21 cellular contexts compared by ENCODE assay signal in genomic region chr22:42927966-42928365, GRCh38.
A peak's percentile ranks its signal among the peaks of the same experiment; 100 is the strongest.
DNase-seq lines count a peak whose midpoint lies in the region; ATAC-seq, FAIRE-seq and TF ChIP-seq lines count a peak whose summit lies in the region.
"Had no signal": no experiment of that assay in that cellular context is flagged by ENCODE, and none has a peak within 500 bp of the region (broad histone marks: within the 10 kb centered on the region; RNA-seq: fewer than 3 reads in every experiment).

No MANE protein-coding gene starts in this region.

- TF ChIP-seq POLR2A in GM12891 (IDR thresholded peaks at IDR 0.05; ENCODE audit: low read depth, low read length): no peak

- H4K12ac ChIP-seq in trophoblast cell (ENCODE audit: low read depth, low read length): no peak overlapping the region

- peak overlapping the region; percentile 98 for H3K27ac Mint-ChIP-seq in activated B cell treated with CpG ODN at 0.5 μM for 24 hours
- no peak overlapping the region for H3K27ac Mint-ChIP-seq in activated CD8-positive, alpha-beta memory T cell treated with anti-CD3 and anti-CD28 coated beads, Interleukin-2, amount 10 ng/mL, durations not matched to agents 7 days and 5 days
- H3K27ac Mint-ChIP-seq: GM23338 had no signal

- peaks cover 80% of the 10 kb centered on the region for H3K4me1 Mint-ChIP-seq in activated B cell treated with CpG ODN at 0.5 μM for 24 hours
- H3K4me1 Mint-ChIP-seq in activated CD8-positive, alpha-beta memory T cell treated with anti-CD3 and anti-CD28 coated beads, Interleukin-2, amount 10 ng/mL, durations not matched to agents 7 days and 5 days: peaks cover 29% of the 10 kb centered on the region

- WGBS in trophoblast cell (ENCODE audit: extremely low coverage, insufficient coverage, insufficient read length): no CpG with 5 or more reads among the region's 6 CpGs
- 73% methylated on average over 6 of the region's 6 CpGs for WGBS in smooth muscle cell (ENCODE audit: low lambda C conversion rate)

- FAIRE-seq in GM12891 (lab: Jason Lieb, UNC): peak; percentile 71
- FAIRE-seq: K562, RCC 7860 had no signal

- H3K79me2 ChIP-seq in trophoblast cell (ENCODE audit: control insufficient read depth, insufficient read depth, low read length, poor library complexity): no peaks in the 10 kb centered on the region
- H3K79me2 ChIP-seq in smooth muscle cell (ENCODE audit: low read depth): peaks cover 87% of the 10 kb centered on the region

- H3K9ac ChIP-seq in trophoblast cell (ENCODE audit: low read length) (no peak overlapping the region), smooth muscle cell (ENCODE audit: low read depth) (no peak overlapping the region)

- H3K18ac ChIP-seq in trophoblast cell (ENCODE audit: low read length): no peak overlapping the region

- CTCF ChIA-PET in activated B cell treated with CpG ODN at 0.5 μM for 24 hours (lab: Charles Lee): no interaction called here
- CTCF ChIA-PET in activated CD8-positive, alpha-beta memory T cell treated with anti-CD3 and anti-CD28 coated beads, Interleukin-2, amount 10 ng/mL, durations not matched to agents 7 days and 5 days (lab: Charles Lee): no interaction called here

- no peak overlapping the region for H2BK12ac ChIP-seq in trophoblast cell (ENCODE audit: low read length)

- no peak overlapping the region for H2BK120ac ChIP-seq in trophoblast cell (ENCODE audit: insufficient read depth, low read length, poor library complexity)

- no peaks in the 10 kb centered on the region for H3K27me3 Mint-ChIP-seq in activated B cell treated with CpG ODN at 0.5 μM for 24 hours
- no peaks in the 10 kb centered on the region for H3K27me3 Mint-ChIP-seq in activated CD8-positive, alpha-beta memory T cell treated with anti-CD3 and anti-CD28 coated beads, Interleukin-2, amount 10 ng/mL, durations not matched to agents 7 days and 5 days

- ATAC-seq in activated B cell treated with CpG ODN at 0.5 μM for 24 hours (ENCODE audit: low read depth) (no peak), GM21515 (IDR thresholded peaks at IDR 0.05; ENCODE audit: unreplicated experiment) (no peak)
- no peak for ATAC-seq in activated CD8-positive, alpha-beta memory T cell treated with anti-CD3 and anti-CD28 coated beads, Interleukin-2, amount 10 ng/mL, durations not matched to agents 7 days and 5 days
- ATAC-seq: GM23338, K562, Right ventricle myocardium inferior had no signal

- peak overlapping the region; percentile 29 for H3K4ac ChIP-seq in trophoblast cell (ENCODE audit: low read depth, low read length)

- TF ChIP-seq CTCF in activated B cell treated with CpG ODN at 0.5 μM for 24 hours (IDR thresholded peaks at IDR 0.05) (no peak), tibial artery (IDR thresholded peaks at IDR 0.05) (no peak), smooth muscle cell (IDR thresholded peaks at IDR 0.05; ENCODE audit: borderline replicate concordance, insufficient read depth, poor library complexity, severe bottlenecking) (no peak)

- H3F3A ChIP-seq in smooth muscle cell (ENCODE audit: low read depth): no peaks in the 10 kb centered on the region

- H3K27ac ChIP-seq in trophoblast cell (ENCODE audit: low read depth, low read length): no peak overlapping the region
- peak overlapping the region; percentile 95 to 96 for H3K27ac ChIP-seq in tibial artery
- H3K27ac ChIP-seq in smooth muscle cell (ENCODE audit: low read depth): no peak overlapping the region

- H3K4me2 ChIP-seq in trophoblast cell (ENCODE audit: low read length): no peak overlapping the region
- no peak overlapping the region for H3K4me2 ChIP-seq in smooth muscle cell
- H3K4me2 ChIP-seq: GM23338 had no signal

- DNase-seq in GM12891 (ENCODE audit: insufficient read length, low spot score) (no peak), activated B cell treated with CpG ODN at 0.5 μM for 24 hours (no peak), trophoblast cell (peak; percentile 92 to 94), tibial artery (no peak), smooth muscle cell (lab: John Stamatoyannopoulos, UW; ENCODE audit: unreplicated experiment) (no peak), NCI-H524 treated with DMSO at 0.1 percent for 48 hours (lab: John Stamatoyannopoulos, UW) (no peak)
- no peak for DNase-seq in activated CD8-positive, alpha-beta memory T cell treated with anti-CD3 and anti-CD28 coated beads, Interleukin-2, amount 10 ng/mL, durations not matched to agents 7 days and 5 days
- DNase-seq: ACHN; COR-L47; DMS 273 treated with DMSO at 0.1 percent for 48 hours; DND-41; HCEC 1CT; NCI-H1105; NCI-H2081; NCI-H748 treated with DMSO at 0.1 percent for 48 hours; NK-92 treated with Interleukin-12 subunit alpha and Interleukin-12 subunit beta, amount 100 ng/mL, for 24 hours had no signal

- POLR2A ChIA-PET in activated B cell treated with CpG ODN at 0.5 μM for 24 hours (lab: Charles Lee): interaction anchor here (0.6 kb wide), 1 partner anchor 15 kb away, joined by 6 read pairs; no protein-coding TSS in a partner anchor

- no peak overlapping the region for H4K8ac ChIP-seq in trophoblast cell (ENCODE audit: low read depth, low read length)

- H2AFZ ChIP-seq in trophoblast cell (ENCODE audit: insufficient read depth, low read length, poor library complexity) (no peak overlapping the region), smooth muscle cell (ENCODE audit: low read depth) (no peak overlapping the region)
- H2AFZ ChIP-seq: GM23338 had no signal

- no peak overlapping the region for H4K91ac ChIP-seq in trophoblast cell (ENCODE audit: low read depth, low read length)

- H3K14ac ChIP-seq in trophoblast cell (ENCODE audit: low read length): no peak overlapping the region

- H3K4me3 ChIP-seq in trophoblast cell (ENCODE audit: low read depth, low read length) (no peak overlapping the region), tibial artery (no peak overlapping the region), smooth muscle cell (no peak overlapping the region)
- H3K4me3 ChIP-seq: GM23338, K562 had no signal

- no peak overlapping the region for H3K23ac ChIP-seq in trophoblast cell (ENCODE audit: low read length)

- H2BK5ac ChIP-seq in trophoblast cell (ENCODE audit: low read depth, low read length, poor library complexity): no peak overlapping the region

- intact Hi-C loops in activated B cell treated with CpG ODN at 0.5 μM for 24 hours (cut with micrococcal nuclease): no loop called here
- intact Hi-C loops in tibial artery (cut with DNase I; ENCODE audit: low total_unique reads): no loop called here

- H4K20me1 ChIP-seq in smooth muscle cell (ENCODE audit: low read depth): peaks cover 79% of the 10 kb centered on the region

- no peak overlapping the region for H2AK5ac ChIP-seq in trophoblast cell (ENCODE audit: low read length)

- H3K27me3 ChIP-seq in trophoblast cell (ENCODE audit: insufficient read depth, low read length) (no peaks in the 10 kb centered on the region), tibial artery (no peaks in the 10 kb centered on the region), smooth muscle cell (ENCODE audit: low read depth) (no peaks in the 10 kb centered on the region)

- no peaks in the 10 kb centered on the region for H3K9me3 ChIP-seq in trophoblast cell (ENCODE audit: insufficient read depth, low read depth, low read length)
- H3K9me3 ChIP-seq in tibial artery: no peaks in the 10 kb centered on the region
- no peaks in the 10 kb centered on the region for H3K9me3 ChIP-seq in smooth muscle cell (replicated peaks; ENCODE audit: low read depth)

- no peaks in the 10 kb centered on the region for H3K79me1 ChIP-seq in trophoblast cell (ENCODE audit: low read length)

- peaks cover 13% of the 10 kb centered on the region in 2 experiments for H3K4me1 ChIP-seq in trophoblast cell (ENCODE audit: control insufficient read depth in 1 of 2, insufficient read depth in 2 of 2, low read length in 2 of 2)
- H3K4me1 ChIP-seq in tibial artery: peaks cover 0 to 100% (median 79%) of the 10 kb centered on the region in 4 donors
- H3K4me1 ChIP-seq in smooth muscle cell (ENCODE audit: low read depth): peaks cover 3% of the 10 kb centered on the region

- H3K4me3 Mint-ChIP-seq in activated B cell treated with CpG ODN at 0.5 μM for 24 hours: no peak overlapping the region
- no peak overlapping the region for H3K4me3 Mint-ChIP-seq in activated CD8-positive, alpha-beta memory T cell treated with anti-CD3 and anti-CD28 coated beads, Interleukin-2, amount 10 ng/mL, durations not matched to agents 7 days and 5 days
- H3K4me3 Mint-ChIP-seq: GM23338 had no signal

- peaks cover 0 to 2% of the 10 kb centered on the region in 2 experiments for H3K36me3 ChIP-seq in trophoblast cell (ENCODE audit: control insufficient read depth in 1 of 2, insufficient read depth in 2 of 2, low read length in 2 of 2)
- no peaks in the 10 kb centered on the region for H3K36me3 ChIP-seq in tibial artery
- H3K36me3 ChIP-seq in smooth muscle cell (ENCODE audit: low read depth): no peaks in the 10 kb centered on the region

- H3K9me3 Mint-ChIP-seq in activated B cell treated with CpG ODN at 0.5 μM for 24 hours: no peaks in the 10 kb centered on the region
- H3K9me3 Mint-ChIP-seq in activated CD8-positive, alpha-beta memory T cell treated with anti-CD3 and anti-CD28 coated beads, Interleukin-2, amount 10 ng/mL, durations not matched to agents 7 days and 5 days (ENCODE audit: low read depth): no peaks in the 10 kb centered on the region
- H3K9me3 Mint-ChIP-seq: GM23338 had no signal

- peaks cover 1% of the 10 kb centered on the region for H3K36me3 Mint-ChIP-seq in activated B cell treated with CpG ODN at 0.5 μM for 24 hours (ENCODE audit: low read depth)
- H3K36me3 Mint-ChIP-seq in activated CD8-positive, alpha-beta memory T cell treated with anti-CD3 and anti-CD28 coated beads, Interleukin-2, amount 10 ng/mL, durations not matched to agents 7 days and 5 days: no peaks in the 10 kb centered on the region

TF ChIP-seq in GM12891, 5 proteins besides CTCF, POLR2A, EP300 and RAD21:
- TF ChIP-seq TAF1 (IDR thresholded peaks at IDR 0.05; ENCODE audit: low read depth, low read length) (no peak), PAX5 (IDR thresholded peaks at IDR 0.05; ENCODE audit: insufficient read depth, low read length, severe bottlenecking) (no peak), SPI1 (IDR thresholded peaks at IDR 0.05; ENCODE audit: low read depth, low read length) (no peak), POU2F2 (IDR thresholded peaks at IDR 0.05; ENCODE audit: low read depth, low read length) (no peak), POLR2AphosphoS5 (IDR thresholded peaks at IDR 0.05; ENCODE audit: low read depth, low read length) (no peak)

Comparison
In these comparisons a context has a peak if more than half of its experiments do, and no peak if none do; other contexts are left out.
1. DNase-seq: peak in trophoblast cell (2 of 2); none in GM12891 (single experiment), activated B cell treated with CpG ODN at 0.5 μM for 24 hours (single experiment), tibial artery (0 of 2), smooth muscle cell (single experiment), activated CD8-positive, alpha-beta memory T cell treated with anti-CD3 and anti-CD28 coated beads, Interleukin-2, amount 10 ng/mL, durations not matched to agents 7 days and 5 days (single experiment) and NCI-H524 treated with DMSO at 0.1 percent for 48 hours (single experiment).
2. H3K27ac ChIP-seq: peak in tibial artery (2 of 2); none in trophoblast cell (single experiment) and smooth muscle cell (single experiment).